ENCODE assay signal across 10 cellular contexts in genomic region chr7:121954803-121955202, GRCh38.
DNase-seq lines count a peak whose midpoint lies in the region; ATAC-seq, FAIRE-seq and TF ChIP-seq lines count a peak whose summit lies in the region.
"Had no signal": no experiment of that assay in that cellular context is flagged by ENCODE, and none has a peak within 500 bp of the region (broad histone marks: within the 10 kb centered on the region; RNA-seq: fewer than 3 reads in every experiment).

No MANE protein-coding gene starts in this region.

- H3K9ac ChIP-seq in H1 (replicated peaks in 1 of 4; ENCODE audit: extremely low read depth in 1 of 4, low read depth in 3 of 4, low read length in 3 of 4) (no peak overlapping the region), HepG2 (ENCODE audit: insufficient read depth, low read depth, low read length) (no peak overlapping the region)

- H3K4me1 ChIP-seq in H1 (replicated peaks in 1 of 4; ENCODE audit: control insufficient read depth in 3 of 4, insufficient read depth in 4 of 4, low read length in 3 of 4) (peaks cover 0 to 16% (median 5%) of the 10 kb centered on the region in 4 experiments; a peak in 4 of 7 replicates), HepG2 (ENCODE audit: insufficient read depth, low read length) (no peaks in the 10 kb centered on the region)
- H3K4me1 ChIP-seq: stomach had no signal

- H3K4me3 ChIP-seq in H1 (ENCODE audit: extremely low read depth in 1 of 4, insufficient read depth in 2 of 4, low read depth in 3 of 4, low read length in 4 of 4): no peak overlapping the region
- no peak overlapping the region for H3K4me3 ChIP-seq in HepG2 (replicated peaks in 1 of 3; ENCODE audit: insufficient read depth in 1 of 3, low read depth in 2 of 3, low read length in 3 of 3)
- H3K4me3 ChIP-seq: stomach had no signal

- no peak overlapping the region for H3K27ac ChIP-seq in H1 (ENCODE audit: low read depth, low read length)
- no peak overlapping the region for H3K27ac ChIP-seq in HepG2 (ENCODE audit: extremely low read length, insufficient read depth, low read length)
- H3K27ac ChIP-seq: stomach had no signal

- POLR2A ChIA-PET in H1 (lab: Charles Lee; ENCODE audit: partially characterized antibody) (interaction anchor here (0.7 to 5.1 kb wide), 5 partner anchors 9 to 37 kb away, joined by 3 to 35 read pairs (median 4); no protein-coding TSS in a partner anchor), HepG2 (lab: Yijun Ruan, JAX) (no interaction called here)

- H3K9me3 ChIP-seq in H1 (ENCODE audit: insufficient read depth in 2 of 2, low read depth in 1 of 2, low read length in 1 of 2) (no peaks in the 10 kb centered on the region), HepG2 (ENCODE audit: low read length) (no peaks in the 10 kb centered on the region)
- H3K9me3 ChIP-seq: stomach had no signal

- H4K91ac ChIP-seq in H1 (replicated peaks; ENCODE audit: insufficient read length, low read length): peak overlapping the region; percentile 12

- no peak overlapping the region for H2BK120ac ChIP-seq in H1 (replicated peaks; ENCODE audit: low read depth, low read length)

- H3K36me3 ChIP-seq in H1 (ENCODE audit: control insufficient read depth in 2 of 4, insufficient read depth in 4 of 4, low read length in 3 of 4) (no peaks in the 10 kb centered on the region; a peak in 2 of 8 replicates), HepG2 (replicated peaks in 1 of 2; ENCODE audit: control insufficient read depth in 1 of 2, insufficient read depth in 2 of 2, low read length in 2 of 2) (no peaks in the 10 kb centered on the region)
- H3K36me3 ChIP-seq: stomach had no signal

- no peaks in the 10 kb centered on the region for H4K20me1 ChIP-seq in H1 (replicated peaks in 1 of 2; ENCODE audit: control insufficient read depth in 1 of 2, insufficient read depth in 2 of 2, low read length in 2 of 2)
- H4K20me1 ChIP-seq in HepG2 (ENCODE audit: insufficient read depth, low read length): no peaks in the 10 kb centered on the region

- H3K14ac ChIP-seq in H1 (ENCODE audit: insufficient read length): no peak overlapping the region

- H2BK15ac ChIP-seq in H1 (ENCODE audit: low read length): no peak overlapping the region

- ATAC-seq in GM19035 (IDR thresholded peaks at IDR 0.05; ENCODE audit: unreplicated experiment) (peak; percentile 50), HG03354 (IDR thresholded peaks at IDR 0.05; ENCODE audit: poor library complexity, severe bottlenecking, unreplicated experiment) (no peak), HepG2 (no peak)

- 100% methylated on average over 1 of the region's 1 CpG; no CpG with 5 or more reads in 1 of the 2 experiments for WGBS in H1 (ENCODE audit: extremely low coverage in 1 of 2, insufficient coverage in 1 of 2, insufficient read length in 1 of 2, insufficient replicate concordance in 2 of 2, low coverage in 1 of 2, low lambda C conversion rate in 2 of 2, missing lambda C conversion rate in 1 of 2), 2 experiments
- WGBS in HepG2 (ENCODE audit: low lambda C conversion rate): 58% methylated on average over 1 of the region's 1 CpG

- H2AK5ac ChIP-seq in H1 (ENCODE audit: low read depth, low read length): no peak overlapping the region

- no peak overlapping the region for H2AFZ ChIP-seq in H1 (ENCODE audit: low read length)
- no peak overlapping the region for H2AFZ ChIP-seq in HepG2 (ENCODE audit: low read length)

- no peak overlapping the region for H3K4me2 ChIP-seq in H1 (ENCODE audit: insufficient read depth in 1 of 2, low read depth in 2 of 2, low read length in 2 of 2)
- H3K4me2 ChIP-seq in HepG2 (ENCODE audit: low read depth, low read length): no peak overlapping the region

- no peak overlapping the region for H3K4ac ChIP-seq in H1 (replicated peaks; ENCODE audit: insufficient read length, low read depth, low read length)

- no peak overlapping the region for H3K23ac ChIP-seq in H1 (ENCODE audit: insufficient read length)

- BruUV-seq in HepG2 (replicated peaks; lab: Mats Ljungman, UMichigan): no TSS peak

- no peak for TF ChIP-seq RAD21 in H1 (IDR thresholded peaks at IDR 0.05 in 1 of 2, conservative IDR thresholded peaks at IDR 0.05 in 1 of 2; ENCODE audit: low read depth in 2 of 2, low read length in 2 of 2)
- TF ChIP-seq RAD21 in HepG2 (CRISPR knock-in tag; IDR thresholded peaks at IDR 0.05): no peak

- no peak for TF ChIP-seq EP300 in H1 (IDR thresholded peaks at IDR 0.05; ENCODE audit: borderline replicate concordance in 1 of 2, low read depth in 2 of 2, low read length in 2 of 2)
- no peak for TF ChIP-seq EP300 in HepG2 (IDR thresholded peaks at IDR 0.05; ENCODE audit: low read depth in 2 of 2, low read length in 2 of 2)
- TF ChIP-seq EP300 in HepG2 (CRISPR knock-in tag; IDR thresholded peaks at IDR 0.05; ENCODE audit: borderline replicate concordance): no peak

- CTCF ChIA-PET in H1 (lab: Charles Lee; ENCODE audit: partially characterized antibody): interaction anchor here (0.6 to 2.1 kb wide), 9 partner anchors 9 to 41 kb away, joined by 3 to 14 read pairs (median 6); no protein-coding TSS in a partner anchor
- CTCF ChIA-PET in HepG2 (lab: Yijun Ruan, JAX; ENCODE audit: low intra/inter-chr PET ratio, low total read pairs): no interaction called here

- H3K56ac ChIP-seq in H1 (replicated peaks; ENCODE audit: insufficient read length, low read depth, low read length): no peak overlapping the region

- peaks cover 2% of the 10 kb centered on the region; the same call in 1 of the 2 replicates for H3K79me1 ChIP-seq in H1 (ENCODE audit: low read depth, low read length)

- H4K5ac ChIP-seq in H1 (ENCODE audit: insufficient read length, low read depth, low read length): no peak overlapping the region

- TF ChIP-seq CTCF in H1 (IDR thresholded peaks at IDR 0.05; ENCODE audit: control extremely low read depth in 1 of 3, insufficient read depth in 1 of 3, low read depth in 1 of 3, low read length in 3 of 3) (no peak), HepG2 (CRISPR knock-in tag; IDR thresholded peaks at IDR 0.05) (no peak)

- in situ Hi-C loops in HepG2 (cut with HindIII; ENCODE audit: extremely low pct_ligation_motif_present, low pct_unique_long_range_greater_than_20kb): no loop called here

- H4K8ac ChIP-seq in H1 (ENCODE audit: extremely low read depth, insufficient read depth, low read length): no peak overlapping the region

- FAIRE-seq in H1 (lab: Jason Lieb, UNC) (no peak), HepG2 (lab: Jason Lieb, UNC) (no peak)

- no peaks in the 10 kb centered on the region for H3K23me2 ChIP-seq in H1 (ENCODE audit: low read depth, low read length)

- peak overlapping the region; percentile 13; the same call in 1 of the 2 replicates for H2BK12ac ChIP-seq in H1 (ENCODE audit: low read depth, low read length)

- intact Hi-C loops in HepG2 (cut with micrococcal nuclease; ENCODE audit: unreplicated experiment): no loop called here

- peak overlapping the region; percentile 37 for H2BK20ac ChIP-seq in H1 (ENCODE audit: low read length)

- H3K79me2 ChIP-seq in H1 (ENCODE audit: control insufficient read depth in 1 of 2, insufficient read depth in 2 of 2, low read length in 2 of 2) (peaks cover 0 to 58% of the 10 kb centered on the region in 2 experiments; a peak in 3 of 4 replicates), HepG2 (ENCODE audit: insufficient read depth, low read length) (no peaks in the 10 kb centered on the region)

- H2BK5ac ChIP-seq in H1 (ENCODE audit: low read depth, low read length): peak overlapping the region; percentile 19; the same call in 1 of the 2 replicates

- H3K27me3 ChIP-seq in H1 (replicated peaks in 1 of 4; ENCODE audit: control insufficient read depth in 3 of 4, extremely low read depth in 1 of 4, insufficient read depth in 3 of 4, low read length in 3 of 4) (no peaks in the 10 kb centered on the region), HepG2 (ENCODE audit: control insufficient read depth in 1 of 2, insufficient read depth in 2 of 2, low read length in 2 of 2) (no peaks in the 10 kb centered on the region)
- H3K27me3 ChIP-seq: stomach had no signal

- DNase-seq in M059J (ENCODE audit: low read depth) (peak; percentile 13), H1 (ENCODE audit: low read depth in 1 of 2, low spot score in 2 of 2) (no peak), kidney glomerular epithelial cell (lab: John Stamatoyannopoulos, UW) (no peak), HepG2 (ENCODE audit: low spot score) (no peak)
- DNase-seq in stimulated activated CD4-positive, alpha-beta T cell treated with anti-CD3 and anti-CD28 coated beads, Interleukin-2, amount 100 ng/mL, for 24 hours: no peak
- DNase-seq: activated naive CD8-positive, alpha-beta T cell treated with anti-CD3 and anti-CD28 coated beads for 36 hours; NCI-H2081; stomach had no signal

- no peak for TF ChIP-seq POLR2A in H1 (IDR thresholded peaks at IDR 0.05; ENCODE audit: control extremely low read depth in 1 of 2, low read depth in 2 of 2, low read length in 2 of 2)
- TF ChIP-seq POLR2A in HepG2 (IDR thresholded peaks at IDR 0.05; ENCODE audit: insufficient read depth in 1 of 2, low read depth in 2 of 2, low read length in 2 of 2): no peak

- H3K18ac ChIP-seq in H1 (ENCODE audit: extremely low read depth, low read length): no peak overlapping the region

TF ChIP-seq in H1, 55 proteins besides CTCF, POLR2A, EP300 and RAD21 (continues in another document):
- no peak for TF ChIP-seq CBX5 (IDR thresholded peaks at IDR 0.05; ENCODE audit: low read depth, low read length)
- no peak for TF ChIP-seq HDAC6 (IDR thresholded peaks at IDR 0.05; ENCODE audit: low read depth, low read length)

TF ChIP-seq in HepG2, 621 proteins besides CTCF, POLR2A, EP300 and RAD21:
- TF ChIP-seq FOXC1 (CRISPR knock-in tag; IDR thresholded peaks at IDR 0.05; ENCODE audit: borderline replicate concordance): no peak
- TF ChIP-seq RAD51 (IDR thresholded peaks at IDR 0.05; ENCODE audit: borderline replicate concordance): no peak
- TF ChIP-seq ETS1 (CRISPR knock-in tag; IDR thresholded peaks at IDR 0.05): no peak
- TF ChIP-seq ZNF761 (CRISPR knock-in tag; conservative IDR thresholded peaks at IDR 0.05): no peak
- no peak for TF ChIP-seq KAT7 (CRISPR knock-in tag; IDR thresholded peaks at IDR 0.05; ENCODE audit: borderline replicate concordance)
